Comparison of ENCODE assay signal across 35 cellular contexts in genomic region chr6:168826078-168826390, GRCh38.
"Had no signal": no experiment of that assay in that cellular context is flagged by ENCODE, and none has a peak within 500 bp of the region (broad histone marks: within the 10 kb centered on the region; RNA-seq: fewer than 3 reads in every experiment).

No MANE protein-coding gene starts in this region.

- H3K36me3 Mint-ChIP-seq: activated CD8-positive, alpha-beta memory T cell treated with anti-CD3 and anti-CD28 coated beads, Interleukin-2, amount 10 ng/mL, durations not matched to agents 7 days and 5 days; activated naive CD4-positive, alpha-beta T cell treated with anti-CD3 and anti-CD28 coated beads, Interleukin-2, amount 10 ng/mL, durations not matched to agents 7 days and 5 days; activated naive CD8-positive, alpha-beta T cell; brain had no signal

- H3K36me3 ChIP-seq: Peyer's patch, SJSA1 had no signal

- H3K9me3 ChIP-seq: Peyer's patch, SJSA1 had no signal

- H3K27me3 Mint-ChIP-seq: activated B cell treated with CpG ODN at 0.5 μM for 24 hours; activated CD4-positive, alpha-beta memory T cell treated with anti-CD3 and anti-CD28 coated beads, Interleukin-2, amount 10 ng/mL, durations not matched to agents 7 days and 5 days; activated CD8-positive, alpha-beta memory T cell treated with anti-CD3 and anti-CD28 coated beads, Interleukin-2, amount 10 ng/mL, durations not matched to agents 7 days and 5 days; activated naive CD4-positive, alpha-beta T cell treated with anti-CD3 and anti-CD28 coated beads, Interleukin-2, amount 10 ng/mL, durations not matched to agents 7 days and 5 days; activated naive CD8-positive, alpha-beta T cell; activated naive CD8-positive, alpha-beta T cell treated with anti-CD3 and anti-CD28 coated beads, Interleukin-2, amount 50 U/mL, for 24 hours had no signal

- H3K4me1 ChIP-seq: Peyer's patch, SJSA1 had no signal

- ATAC-seq: activated CD8-positive, alpha-beta memory T cell treated with anti-CD3 and anti-CD28 coated beads, Interleukin-2, amount 10 ng/mL, durations not matched to agents 7 days and 5 days; activated naive CD8-positive, alpha-beta T cell treated with anti-CD3 and anti-CD28 coated beads, Interleukin-2, amount 50 U/mL, for 24 hours; PC-3 had no signal

- H3K4me1 Mint-ChIP-seq: activated B cell treated with CpG ODN at 0.5 μM for 24 hours; activated CD4-positive, alpha-beta memory T cell treated with anti-CD3 and anti-CD28 coated beads, Interleukin-2, amount 10 ng/mL, durations not matched to agents 7 days and 5 days; activated CD8-positive, alpha-beta memory T cell treated with anti-CD3 and anti-CD28 coated beads, Interleukin-2, amount 10 ng/mL, durations not matched to agents 7 days and 5 days; activated naive CD4-positive, alpha-beta T cell treated with anti-CD3 and anti-CD28 coated beads, Interleukin-2, amount 10 ng/mL, durations not matched to agents 7 days and 5 days; activated naive CD8-positive, alpha-beta T cell treated with anti-CD3 and anti-CD28 coated beads, Interleukin-2, amount 50 U/mL, for 24 hours had no signal

- H3K27ac ChIP-seq: KMS-11, Peyer's patch, SJSA1 had no signal

- H3K27me3 ChIP-seq: Peyer's patch, SJSA1 had no signal

- H3K9ac ChIP-seq: KMS-11 had no signal

- H3K4me2 ChIP-seq: KMS-11 had no signal

- H3K4me3 Mint-ChIP-seq: activated B cell treated with CpG ODN at 0.5 μM for 24 hours; activated CD4-positive, alpha-beta memory T cell treated with anti-CD3 and anti-CD28 coated beads, Interleukin-2, amount 10 ng/mL, durations not matched to agents 7 days and 5 days; activated CD8-positive, alpha-beta memory T cell treated with anti-CD3 and anti-CD28 coated beads, Interleukin-2, amount 10 ng/mL, durations not matched to agents 7 days and 5 days; activated naive CD4-positive, alpha-beta T cell treated with anti-CD3 and anti-CD28 coated beads, Interleukin-2, amount 10 ng/mL, durations not matched to agents 7 days and 5 days; activated naive CD8-positive, alpha-beta T cell; activated naive CD8-positive, alpha-beta T cell treated with anti-CD3 and anti-CD28 coated beads, Interleukin-2, amount 50 U/mL, for 24 hours; brain had no signal

- DNase-seq: activated B cell treated with CpG ODN at 0.5 μM for 24 hours; activated CD4-positive, alpha-beta memory T cell treated with anti-CD3 and anti-CD28 coated beads, Interleukin-2, amount 10 ng/mL, durations not matched to agents 7 days and 5 days; activated CD4-positive, alpha-beta T cell treated with anti-CD3 and anti-CD28 coated beads for 4 hours; activated CD4-positive, alpha-beta T cell treated with anti-CD3 and anti-CD28 coated beads, Interleukin-2, amount 50 U/mL, for 1 hour; activated CD4-positive, CD25-positive, alpha-beta regulatory T cell treated with anti-CD3 and anti-CD28 coated beads, Interleukin-2, amount 50 U/mL, for 72 hours; activated CD8-positive, alpha-beta memory T cell treated with anti-CD3 and anti-CD28 coated beads for 24 hours; activated CD8-positive, alpha-beta memory T cell treated with anti-CD3 and anti-CD28 coated beads, Interleukin-2, amount 10 ng/mL, durations not matched to agents 7 days and 5 days; activated CD8-positive, alpha-beta memory T cell treated with anti-CD3 and anti-CD28 coated beads, Interleukin-2, amount 50 U/mL, for 48 hours; activated effector memory CD4-positive, alpha-beta T cell treated with Interleukin-2 at 50 U/mL for 16 hours; activated naive CD4-positive, alpha-beta T cell treated with anti-CD3 and anti-CD28 coated beads, Interleukin-2, amount 10 ng/mL, durations not matched to agents 7 days and 5 days; activated naive CD8-positive, alpha-beta T cell treated with anti-CD3 and anti-CD28 coated beads, Interleukin-2, amount 50 U/mL, for 24 hours; activated T-cell treated with anti-CD3 and anti-CD28 coated beads, Interleukin-2, amount 50 U/mL, for 48 hours; anterior cingulate cortex; central memory CD4-positive, alpha-beta T cell; MM.1S; MV-4-11; NCI-H1436 treated with DMSO at 0.1 percent for 48 hours; NCI-H1694 treated with DMSO at 0.1 percent for 48 hours; NCI-H2029; NCI-H2171; NCI-H510A; NCI-H526; NCI-H748 treated with DMSO at 0.1 percent for 48 hours; NK-92 treated with Interleukin-12 subunit alpha and Interleukin-12 subunit beta, amount 100 ng/mL, for 24 hours; PC-3; Peyer's patch; SHP77 treated with DMSO at 0.1 percent for 48 hours; SW 1271; T-helper 1 cell; T-helper 2 cell; T-helper 9 cell had no signal

- H3K27ac Mint-ChIP-seq: activated B cell treated with CpG ODN at 0.5 μM for 24 hours; activated CD4-positive, alpha-beta memory T cell treated with anti-CD3 and anti-CD28 coated beads, Interleukin-2, amount 10 ng/mL, durations not matched to agents 7 days and 5 days; activated CD8-positive, alpha-beta memory T cell treated with anti-CD3 and anti-CD28 coated beads, Interleukin-2, amount 10 ng/mL, durations not matched to agents 7 days and 5 days; activated naive CD4-positive, alpha-beta T cell treated with anti-CD3 and anti-CD28 coated beads, Interleukin-2, amount 10 ng/mL, durations not matched to agents 7 days and 5 days; activated naive CD8-positive, alpha-beta T cell; activated naive CD8-positive, alpha-beta T cell treated with anti-CD3 and anti-CD28 coated beads, Interleukin-2, amount 50 U/mL, for 24 hours had no signal

- H3K4me3 ChIP-seq: Peyer's patch, SJSA1 had no signal

- H3K9me3 Mint-ChIP-seq: activated B cell treated with CpG ODN at 0.5 μM for 24 hours; activated CD4-positive, alpha-beta memory T cell treated with anti-CD3 and anti-CD28 coated beads, Interleukin-2, amount 10 ng/mL, durations not matched to agents 7 days and 5 days; brain had no signal
